Comparison of ENCODE assay signal across 20 cellular contexts in genomic region chr21:14121719-14122118, GRCh38.
A peak's percentile ranks its signal among the peaks of the same experiment; 100 is the strongest.
DNase-seq lines count a peak whose midpoint lies in the region; ATAC-seq and TF ChIP-seq lines count a peak whose summit lies in the region.
"Had no signal": no experiment of that assay in that cellular context is flagged by ENCODE, and none has a peak within 500 bp of the region (broad histone marks: within the 10 kb centered on the region; RNA-seq: fewer than 3 reads in every experiment).

No MANE protein-coding gene starts in this region.

- H2AFZ ChIP-seq in OCI-LY7 (ENCODE audit: low read length): no peak overlapping the region
- H2AFZ ChIP-seq: GM23248 had no signal

- DNase-seq in GM12865 (ENCODE audit: low read depth) (peak; percentile 11), OCI-LY7 (ENCODE audit: low spot score) (peak; percentile 64), left lobe of liver (ENCODE audit: low spot score) (no peak), NCI-H2171 (lab: John Stamatoyannopoulos, UW) (no peak)
- no peak for DNase-seq in activated naive CD4-positive, alpha-beta T cell treated with Interleukin-2 at 50 U/mL for 16 hours
- DNase-seq: BE2C; CD8-positive, alpha-beta T cell; DMS79 treated with DMSO at 0.1 percent for 48 hours; GM23248; MM.1S; NCI-H1105 treated with DMSO at 0.1 percent for 48 hours; NCI-H1694 treated with DMSO at 0.1 percent for 48 hours; NCI-H446; NCI-H69; NK-92 treated with Interleukin-12 subunit alpha and Interleukin-12 subunit beta, amount 100 ng/mL, for 24 hours; PC-3; SJCRH30; SW 1271 had no signal

- H3K27ac ChIP-seq in OCI-LY7 (ENCODE audit: low read depth, low read length, poor library complexity, severe bottlenecking): no peak overlapping the region
- H3K27ac ChIP-seq: GM23248, SJCRH30 had no signal

- H3K4me3 ChIP-seq in GM12865 (ENCODE audit: low read depth, low read length): no peak overlapping the region
- peak overlapping the region; percentile 12 for H3K4me3 ChIP-seq in OCI-LY7 (ENCODE audit: low read depth, low read length, poor library complexity, severe bottlenecking)
- H3K4me3 ChIP-seq: GM23248, SJCRH30 had no signal

- H4K20me1 ChIP-seq in OCI-LY7 (ENCODE audit: insufficient read depth, low read length): no peaks in the 10 kb centered on the region

- no peaks in the 10 kb centered on the region for H3K9me3 ChIP-seq in OCI-LY7 (ENCODE audit: low read length)
- H3K9me3 ChIP-seq: BE2C, SJCRH30 had no signal

- H3K9me2 ChIP-seq in OCI-LY7 (ENCODE audit: insufficient read depth, low read length): no peaks in the 10 kb centered on the region

- peak; percentile 51 for ATAC-seq in esophagus mucosa
- no peak for ATAC-seq in left lobe of liver
- no peak for ATAC-seq in HG02885 (IDR thresholded peaks at IDR 0.05; ENCODE audit: poor library complexity, unreplicated experiment)
- ATAC-seq: CD8-positive, alpha-beta T cell; PC-3 had no signal

- H3K4me2 ChIP-seq in OCI-LY7 (ENCODE audit: low read length): peak overlapping the region; percentile 54

- CTCF ChIA-PET in OCI-LY7 (lab: Charles Lee; ENCODE audit: unreplicated experiment): no interaction called here

- TF ChIP-seq CTCF in GM12865 (IDR thresholded peaks at IDR 0.05; ENCODE audit: insufficient read depth, low read depth, low read length, missing control alignments) (no peak), OCI-LY7 (conservative IDR thresholded peaks at IDR 0.05; ENCODE audit: low read length) (no peak)

- peaks cover 24% of the 10 kb centered on the region for H3K4me1 ChIP-seq in OCI-LY7 (ENCODE audit: insufficient read depth, low read length, poor library complexity, severe bottlenecking)
- H3K4me1 ChIP-seq: BE2C, SJCRH30 had no signal

- BruUV-seq in OCI-LY7 (replicated peaks; lab: Mats Ljungman, UMichigan): no TSS peak

- no peaks in the 10 kb centered on the region for H3K36me3 ChIP-seq in OCI-LY7 (ENCODE audit: insufficient read depth, low read length)
- H3K36me3 ChIP-seq: BE2C, SJCRH30 had no signal

- H3K79me2 ChIP-seq in OCI-LY7 (ENCODE audit: insufficient read depth, low read depth, low read length): no peaks in the 10 kb centered on the region

- intact Hi-C loops in OCI-LY7 (cut with micrococcal nuclease; ENCODE audit: unreplicated experiment): no loop called here

- POLR2A ChIA-PET in OCI-LY7 (lab: Charles Lee): no interaction called here

Comparison
In these comparisons a context has a peak if more than half of its experiments do, and no peak if none do; other contexts are left out.
1. DNase-seq: peak in GM12865 (single experiment) and OCI-LY7 (single experiment); none in left lobe of liver (single experiment), activated naive CD4-positive, alpha-beta T cell treated with Interleukin-2 at 50 U/mL for 16 hours (single experiment) and NCI-H2171 (single experiment).